In the genomic region with DNA sequence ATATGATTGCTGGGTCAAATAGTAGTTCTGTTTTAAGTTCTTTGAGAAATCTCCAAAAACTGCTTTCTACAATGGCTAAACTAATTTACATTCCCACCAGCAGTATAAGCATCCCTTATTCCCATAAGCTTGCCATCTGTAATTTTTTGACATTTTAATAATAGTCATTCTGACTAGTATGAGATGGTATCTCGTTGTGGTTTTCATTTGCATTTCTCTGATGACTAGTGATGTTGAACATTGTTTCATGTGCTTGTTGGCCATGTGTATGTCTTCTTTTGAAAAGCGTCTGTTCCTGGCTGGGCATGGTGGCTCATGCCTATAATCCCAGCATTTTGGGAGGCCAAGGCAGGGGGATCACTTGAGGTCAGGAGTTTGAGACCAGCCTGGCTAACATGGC, we compare ENCODE assay signal across 15 cellular contexts. TPM values are rescaled to one million over a fixed set of nuclear protein-coding genes. Genes with fewer than 3 reads are reported as not detected.
"Had no signal": no experiment of that assay in that cellular context is flagged by ENCODE, and none has a peak within 500 bp of the region (broad histone marks: within the 10 kb centered on the region; RNA-seq: fewer than 3 reads in every experiment).

No MANE protein-coding gene starts in this region.

RNA-seq across cellular contexts. Expression of a gene that starts 21.2 kb away (rescaled TPM):
- total RNA-seq: activated B cell treated with CpG ODN at 0.5 μM for 24 hours; activated CD4-positive, alpha-beta memory T cell treated with anti-CD3 and anti-CD28 coated beads for 36 hours; activated CD4-positive, alpha-beta T cell treated with anti-CD3 and anti-CD28 coated beads, Interleukin-2, amount 10 ng/mL, durations not matched to agents 24 days and 14 days; activated CD8-positive, alpha-beta memory T cell treated with anti-CD3 and anti-CD28 coated beads for 36 hours; activated CD8-positive, alpha-beta T cell treated with anti-CD3 and anti-CD28 coated beads for 36 hours; activated naive CD4-positive, alpha-beta T cell treated with anti-CD3 and anti-CD28 coated beads for 36 hours; activated naive CD4-positive, alpha-beta T cell treated with anti-CD3 and anti-CD28 coated beads, Interleukin-2, amount 50 U/mL, for 72 hours; activated naive CD8-positive, alpha-beta T cell treated with anti-CD3 and anti-CD28 coated beads for 36 hours; activated T-cell treated with anti-CD3 and anti-CD28 coated beads, Interleukin-2, amount 50 U/mL, for 4 hours; activated T-cell treated with anti-CD3 and anti-CD28 coated beads, Interleukin-2, amount 50 U/mL, for 72 hours; activated T-helper 1 cell treated with anti-CD3 and anti-CD28 coated beads, Interleukin-12 subunit alpha, Interleukin-12 subunit beta, Interleukin-2, Interleukin-4 antibody, amounts not matched to agents 30 ng/mL and 10 ng/mL and 1 ng/mL, durations not matched to agents 14 hours and 24 hours and 36 hours; activated T-helper 17 cell treated with anti-CD3 and anti-CD28 coated beads, Interleukin-2, amount 50 U/mL, for 72 hours; adrenal gland; ascending aorta; cardiac muscle cell had no signal
- polyA plus RNA-seq: adrenal gland, cardiac muscle cell had no signal
